9 cellular contexts compared by ENCODE assay signal in genomic region chr3:19148768-19149091, GRCh38. TPM values are rescaled to one million over a fixed set of nuclear protein-coding genes. Genes with fewer than 3 reads are reported as not detected.
DNase-seq lines count a peak whose midpoint lies in the region; ATAC-seq, FAIRE-seq and TF ChIP-seq lines count a peak whose summit lies in the region.
"Had no signal": no experiment of that assay in that cellular context is flagged by ENCODE, and none has a peak within 500 bp of the region (broad histone marks: within the 10 kb centered on the region; RNA-seq: fewer than 3 reads in every experiment).

No MANE protein-coding gene starts in this region.

- FAIRE-seq in A549 (lab: Jason Lieb, UNC) (no peak), GM19239 (lab: Jason Lieb, UNC) (no peak)

- H3K27ac ChIP-seq in A549 = no peak overlapping the region
- no peak overlapping the region for H3K27ac ChIP-seq in HEK293 (ENCODE audit: extremely low read depth, low read depth, low read length)
- no peak overlapping the region for H3K27ac ChIP-seq in A673 (ENCODE audit: low read depth, low read length, poor library complexity, severe bottlenecking)

- peak overlapping the region; percentile 89 for H3K4me3 Mint-ChIP-seq in central memory CD8-positive, alpha-beta T cell
- H3K4me3 Mint-ChIP-seq in natural killer cell treated with Interleukin-12 subunit alpha and Interleukin-12 subunit beta and Interleukin-15 and Interleukin-18, amount 100 ng/mL, for 72 hours = peak overlapping the region; percentile 74

- ATAC-seq in A549 = no peak
- no peak for ATAC-seq in central memory CD8-positive, alpha-beta T cell (replicated peaks; ENCODE audit: extremely low read depth, poor library complexity, severe bottlenecking)
- no peak for ATAC-seq in natural killer cell treated with Interleukin-12 subunit alpha and Interleukin-12 subunit beta and Interleukin-15 and Interleukin-18, amount 100 ng/mL, for 72 hours

- H3K4me1 ChIP-seq in A549 (peaks cover 11% of the 10 kb centered on the region), HEK293 (ENCODE audit: control insufficient read depth, insufficient read depth, low read length) (peaks cover 4% of the 10 kb centered on the region), A673 (ENCODE audit: insufficient read depth, low read length, poor library complexity, severe bottlenecking) (peaks cover 5% of the 10 kb centered on the region)

- H3K4me2 ChIP-seq in A549 = peak overlapping the region; percentile 97

- POLR2A ChIA-PET in A549 (lab: Yijun Ruan, JAX) (no interaction called here), HEK293 (lab: Yijun Ruan, JAX) (no interaction called here), A673 (lab: Charles Lee; ENCODE audit: low non-redundant PET) (no interaction called here)

- H3K4me3 ChIP-seq in A549 (peak overlapping the region; percentile 58; the same call in 1 of the 3 replicates), HEK293 (ENCODE audit: low read depth, low read length) (peak overlapping the region; percentile 12; the same call in 1 of the 2 replicates), A673 (ENCODE audit: low read depth, low read length, poor library complexity, severe bottlenecking) (no peak overlapping the region)

- TF ChIP-seq CTCF in A549 (IDR thresholded peaks at IDR 0.05) (no peak), HEK293 (tag by site-specific recombination; IDR thresholded peaks at IDR 0.05) (no peak), A673 (conservative IDR thresholded peaks at IDR 0.05; ENCODE audit: low read depth, low read length) (no peak)

- H3K27me3 ChIP-seq in A673 (replicated peaks; ENCODE audit: insufficient read depth, low read depth, low read length, poor library complexity) = peaks cover 15% of the 10 kb centered on the region

- H3K9me3 Mint-ChIP-seq in central memory CD8-positive, alpha-beta T cell = no peaks in the 10 kb centered on the region
- peaks cover 3% of the 10 kb centered on the region for H3K9me3 Mint-ChIP-seq in natural killer cell treated with Interleukin-12 subunit alpha and Interleukin-12 subunit beta and Interleukin-15 and Interleukin-18, amount 100 ng/mL, for 72 hours

- CTCF ChIA-PET in A549 (lab: Yijun Ruan, JAX) = no interaction called here
- CTCF ChIA-PET in HEK293 (lab: Yijun Ruan, JAX) = no interaction called here
- CTCF ChIA-PET in A673 (lab: Charles Lee) = no interaction called here

- H3K9me3 ChIP-seq in A549 (no peaks in the 10 kb centered on the region; the same call in 2 of the 3 replicates), HEK293 (ENCODE audit: control insufficient read depth, insufficient read depth, low read depth, low read length) (no peaks in the 10 kb centered on the region), A673 (ENCODE audit: low read depth, low read length, poor library complexity, severe bottlenecking) (no peaks in the 10 kb centered on the region)

- no peaks in the 10 kb centered on the region for H3K36me3 ChIP-seq in HEK293 (ENCODE audit: control insufficient read depth in 2 of 2, insufficient read depth in 1 of 2, low read length in 2 of 2)
- H3K36me3 ChIP-seq in A673 (ENCODE audit: insufficient read depth, low read length, poor library complexity, severe bottlenecking) = no peaks in the 10 kb centered on the region

- 6% methylated on average over 12 of the region's 12 CpGs for WGBS in A549 (ENCODE audit: missing lambda C conversion rate)

- no peak overlapping the region for H3K27ac Mint-ChIP-seq in central memory CD8-positive, alpha-beta T cell (ENCODE audit: low read depth)
- no peak overlapping the region for H3K27ac Mint-ChIP-seq in natural killer cell treated with Interleukin-12 subunit alpha and Interleukin-12 subunit beta and Interleukin-15 and Interleukin-18, amount 100 ng/mL, for 72 hours

- TF ChIP-seq POLR2A in A549 (IDR thresholded peaks at IDR 0.05; ENCODE audit: low read length) = no peak

- intact Hi-C loops in A673 (cut with micrococcal nuclease; ENCODE audit: unreplicated experiment) = no loop called here

- TF ChIP-seq RAD21 in A549 (conservative IDR thresholded peaks at IDR 0.05 in 1 of 2, IDR thresholded peaks at IDR 0.05 in 1 of 2) = no peak

- no TSS peak for BruUV-seq in A673 (replicated peaks; lab: Mats Ljungman, UMichigan)

- peaks cover 10% of the 10 kb centered on the region for H3K27me3 Mint-ChIP-seq in central memory CD8-positive, alpha-beta T cell
- peaks cover 21 to 37% of the 10 kb centered on the region in 2 donors for H3K27me3 Mint-ChIP-seq in natural killer cell treated with Interleukin-12 subunit alpha and Interleukin-12 subunit beta and Interleukin-15 and Interleukin-18, amount 100 ng/mL, for 72 hours

- no peak for DNase-seq in A549 (ENCODE audit: low read depth in 1 of 2, low spot score in 1 of 2)
- no peak for DNase-seq in central memory CD8-positive, alpha-beta T cell (ENCODE audit: low spot score in 2 of 2)
- no peak for DNase-seq in natural killer cell treated with Interleukin-12 subunit alpha and Interleukin-12 subunit beta and Interleukin-15 and Interleukin-18, amount 100 ng/mL, for 72 hours (ENCODE audit: low spot score)
- DNase-seq in A673 (ENCODE audit: low spot score) = no peak
- DNase-seq in GM19239 (ENCODE audit: insufficient read length, low spot score) = no peak
- DNase-seq in EL = no peak
- no peak for DNase-seq in putamen (ENCODE audit: low spot score)
- DNase-seq: NK-92 treated with Interleukin-12 subunit alpha and Interleukin-12 subunit beta, amount 100 ng/mL, for 24 hours had no signal

- peaks cover 24% of the 10 kb centered on the region for H3K4me1 Mint-ChIP-seq in central memory CD8-positive, alpha-beta T cell
- H3K4me1 Mint-ChIP-seq in natural killer cell treated with Interleukin-12 subunit alpha and Interleukin-12 subunit beta and Interleukin-15 and Interleukin-18, amount 100 ng/mL, for 72 hours (ENCODE audit: low read depth in 2 of 2) = peaks cover 20% of the 10 kb centered on the region in 2 donors

- H3K36me3 Mint-ChIP-seq in central memory CD8-positive, alpha-beta T cell (ENCODE audit: insufficient read depth) = peaks cover 4% of the 10 kb centered on the region
- H3K36me3 Mint-ChIP-seq in natural killer cell treated with Interleukin-12 subunit alpha and Interleukin-12 subunit beta and Interleukin-15 and Interleukin-18, amount 100 ng/mL, for 72 hours = peaks cover 16% of the 10 kb centered on the region

- TF ChIP-seq EP300 in A549 (IDR thresholded peaks at IDR 0.05) = no peak

TF ChIP-seq in A549, 52 proteins besides CTCF, POLR2A, EP300 and RAD21 (continues in another document):
- TF ChIP-seq USF2 (IDR thresholded peaks at IDR 0.05) = no peak
- TF ChIP-seq MAFK (IDR thresholded peaks at IDR 0.05; ENCODE audit: partially characterized antibody) = no peak
- TF ChIP-seq ZC3H11A (IDR thresholded peaks at IDR 0.05) = no peak
- no peak for TF ChIP-seq HMGXB4 (CRISPR knock-in tag; IDR thresholded peaks at IDR 0.05; ENCODE audit: borderline replicate concordance)

TF ChIP-seq in HEK293, 187 proteins besides CTCF, POLR2A, EP300 and RAD21:
- TF ChIP-seq ZNF621 (tag by site-specific recombination; IDR thresholded peaks at IDR 0.05) (no peak), ZNF366 (tag by site-specific recombination; conservative IDR thresholded peaks at IDR 0.05) (0 out of 2 replicates have a peak, but pooled peaks have one; percentile 7)

RNA-seq across cellular contexts. Expression of gene KCNH8, which starts 0.4 kb away (rescaled TPM):
- polyA plus RNA-seq in A549 (2011; rRNA removed) (0.03 TPM in 1 of 2 replicates, not detected in the other), A549 (2017; fragmentation: RNase III; extraction: RNeasy Plus Mini Kit Qiagen cat#74134 plus additional on column Dnase treatment) (not detected in 3 replicates)
- not detected in 2 replicates for polyA plus RNA-seq in A549 (2012; cell fraction: cytosol; rRNA removed)
- 0.01 TPM in 1 of 2 replicates, not detected in the other for polyA plus RNA-seq in A549 (2012; cell fraction: nucleus; rRNA removed)
- polyA minus RNA-seq in A549 (2011; rRNA and poly(A)+ RNA removed) = not detected in 2 replicates
- total RNA-seq in natural killer cell treated with Interleukin-12 subunit alpha and Interleukin-12 subunit beta and Interleukin-15 and Interleukin-18, amount 100 ng/mL, for 72 hours = not detected
- not detected in 2 replicates for total RNA-seq in A673 (2021)
